8 cellular contexts compared by ENCODE assay signal in the genomic region with DNA sequence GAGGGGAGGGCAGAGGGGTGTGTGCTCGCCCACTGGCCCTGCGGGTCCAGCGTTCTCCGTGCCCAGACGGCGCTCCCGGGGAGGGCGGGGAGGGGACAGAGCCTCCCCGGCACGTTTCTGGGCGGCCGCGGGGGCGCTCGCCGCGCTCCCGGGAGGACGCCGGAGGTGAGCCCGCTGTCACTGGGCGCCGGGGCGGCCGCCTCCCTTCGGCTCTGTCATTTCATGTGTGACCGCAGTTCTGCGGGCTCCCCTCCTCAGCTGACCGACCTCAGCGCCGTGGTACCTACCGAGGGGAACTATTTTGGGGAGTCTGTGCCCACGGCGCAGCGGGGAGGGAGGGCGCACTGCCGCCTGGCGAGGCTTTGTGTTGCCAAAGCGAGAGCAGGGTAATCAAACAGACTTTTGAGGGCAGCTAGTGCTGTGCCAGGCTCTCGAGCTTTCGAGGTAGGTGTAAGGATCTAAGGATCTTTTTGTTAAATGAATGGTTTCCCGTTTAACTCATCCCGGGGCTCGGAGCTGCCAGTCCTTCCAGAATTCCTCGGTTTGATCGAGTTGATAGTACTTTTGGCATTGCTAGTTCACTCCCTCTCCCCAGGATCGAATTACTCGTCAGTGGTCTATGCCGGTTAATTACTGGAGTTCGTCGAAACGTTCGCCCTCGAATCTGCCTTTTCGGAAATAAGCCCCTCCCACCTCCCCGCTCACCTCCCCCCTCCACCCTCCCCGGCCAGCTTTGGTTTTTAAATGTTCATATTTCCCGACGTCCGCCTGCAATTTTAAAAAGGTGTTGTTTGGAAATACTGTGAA. TPM values are rescaled to one million over a fixed set of nuclear protein-coding genes. Genes with fewer than 3 reads are reported as not detected.
A peak's percentile ranks its signal among the peaks of the same experiment; 100 is the strongest.
DNase-seq lines count a peak whose midpoint lies in the region; ATAC-seq, FAIRE-seq and TF ChIP-seq lines count a peak whose summit lies in the region.

No MANE protein-coding gene starts in this region.

- peak overlapping the region; percentile 94 for H3K27ac Mint-ChIP-seq in T-helper 1 cell treated with Interleukin-12 subunit alpha and Interleukin-12 subunit beta and Interleukin-4 antibody, amounts not matched to agents 30 μg/mL and 1 μg/mL, for 36 hours
- peak overlapping the region; percentile 100 for H3K27ac Mint-ChIP-seq in astrocyte (ENCODE audit: unreplicated experiment)

- H3K4me3 ChIP-seq in astrocyte (ENCODE audit: insufficient read depth, low read depth, low read length) (peak overlapping the region; percentile 91), retinal pigment epithelial cell (ENCODE audit: low read length) (peak overlapping the region; percentile 88)

- no peaks in the 10 kb centered on the region for H3K27me3 ChIP-seq in astrocyte (ENCODE audit: insufficient read depth, low read length)

- peaks cover 45% of the 10 kb centered on the region for H3K4me1 Mint-ChIP-seq in T-helper 1 cell treated with Interleukin-12 subunit alpha and Interleukin-12 subunit beta and Interleukin-4 antibody, amounts not matched to agents 30 μg/mL and 1 μg/mL, for 36 hours (ENCODE audit: low read depth)
- H3K4me1 Mint-ChIP-seq in astrocyte (ENCODE audit: low read depth, unreplicated experiment), result peaks cover 14% of the 10 kb centered on the region

- peak overlapping the region; percentile 84 for H2AFZ ChIP-seq in astrocyte (ENCODE audit: low read depth, low read length)

- in situ Hi-C loops in KBM-7 (cut with MboI; ENCODE audit: low pct_unique_long_range_greater_than_20kb, low sequenced_read_pairs), result no loop called here

- H3K4me2 ChIP-seq in astrocyte (ENCODE audit: low read length), result peak overlapping the region; percentile 98

- peaks cover 64% of the 10 kb centered on the region for H3K79me2 ChIP-seq in astrocyte (ENCODE audit: insufficient read depth, low read length)

- H3K4me3 Mint-ChIP-seq in T-helper 1 cell treated with Interleukin-12 subunit alpha and Interleukin-12 subunit beta and Interleukin-4 antibody, amounts not matched to agents 30 μg/mL and 1 μg/mL, for 36 hours, result peak overlapping the region; percentile 99
- H3K4me3 Mint-ChIP-seq in astrocyte (ENCODE audit: unreplicated experiment), result peak overlapping the region; percentile 95

- H3K4me1 ChIP-seq in astrocyte (ENCODE audit: insufficient read depth, low read length), result peaks cover 28% of the 10 kb centered on the region

- no peak for FAIRE-seq in astrocyte (lab: Jason Lieb, UNC)

- no peaks in the 10 kb centered on the region for H3K9me3 Mint-ChIP-seq in T-helper 1 cell treated with Interleukin-12 subunit alpha and Interleukin-12 subunit beta and Interleukin-4 antibody, amounts not matched to agents 30 μg/mL and 1 μg/mL, for 36 hours
- no peaks in the 10 kb centered on the region for H3K9me3 Mint-ChIP-seq in astrocyte (ENCODE audit: unreplicated experiment)

- H3K9me3 ChIP-seq in astrocyte (ENCODE audit: insufficient read depth, low read depth, low read length), result no peaks in the 10 kb centered on the region

- peaks cover 26% of the 10 kb centered on the region for H3K36me3 Mint-ChIP-seq in T-helper 1 cell treated with Interleukin-12 subunit alpha and Interleukin-12 subunit beta and Interleukin-4 antibody, amounts not matched to agents 30 μg/mL and 1 μg/mL, for 36 hours (ENCODE audit: low read depth)
- H3K36me3 Mint-ChIP-seq in astrocyte (ENCODE audit: low read depth, unreplicated experiment), result peaks cover 1% of the 10 kb centered on the region

- H3K27me3 Mint-ChIP-seq in T-helper 1 cell treated with Interleukin-12 subunit alpha and Interleukin-12 subunit beta and Interleukin-4 antibody, amounts not matched to agents 30 μg/mL and 1 μg/mL, for 36 hours (ENCODE audit: low read depth), result no peaks in the 10 kb centered on the region
- H3K27me3 Mint-ChIP-seq in astrocyte (ENCODE audit: low read depth, unreplicated experiment), result no peaks in the 10 kb centered on the region

- peak overlapping the region; percentile 87 for H3K27ac ChIP-seq in astrocyte (ENCODE audit: low read depth, low read length)

- H3K9ac ChIP-seq in astrocyte (ENCODE audit: low read length), result peak overlapping the region; percentile 95

- DNase-seq in EL (peak; percentile 77), KBM-7 (peak; percentile 74), astrocyte (ENCODE audit: low read depth) (peak; percentile 73), hippocampal formation (lab: John Stamatoyannopoulos, UW) (peak; percentile 35 to 58), retinal pigment epithelial cell (ENCODE audit: low read depth) (no peak), NCI-H128 (lab: John Stamatoyannopoulos, UW; ENCODE audit: unreplicated experiment) (no peak)

- peaks cover 13% of the 10 kb centered on the region for H4K20me1 ChIP-seq in astrocyte (ENCODE audit: insufficient read depth, low read length)

- ATAC-seq in GM21576 (IDR thresholded peaks at IDR 0.05; ENCODE audit: unreplicated experiment), result peak; percentile 41

- H3K36me3 ChIP-seq in astrocyte (ENCODE audit: insufficient read depth, low read length), result no peaks in the 10 kb centered on the region

- TF ChIP-seq CTCF in astrocyte (IDR thresholded peaks at IDR 0.05; ENCODE audit: insufficient read depth, low read depth, low read length) (no peak), retinal pigment epithelial cell (conservative IDR thresholded peaks at IDR 0.05; ENCODE audit: low read depth, low read length) (peak; percentile 31)

RNA-seq across cellular contexts. Expression of gene ARID5B, which starts 1.9 kb away (rescaled TPM):
- 64.6 and 66.0 TPM in 2 replicates for total RNA-seq in astrocyte

Comparison
In these comparisons a context has a peak if more than half of its experiments do, and no peak if none do; other contexts are left out.
1. DNase-seq: peak in EL (single experiment), KBM-7 (single experiment), astrocyte (single experiment) and hippocampal formation (2 of 2); none in retinal pigment epithelial cell (single experiment) and NCI-H128 (single experiment).